37 cellular contexts compared by ENCODE assay signal in the genomic region with DNA sequence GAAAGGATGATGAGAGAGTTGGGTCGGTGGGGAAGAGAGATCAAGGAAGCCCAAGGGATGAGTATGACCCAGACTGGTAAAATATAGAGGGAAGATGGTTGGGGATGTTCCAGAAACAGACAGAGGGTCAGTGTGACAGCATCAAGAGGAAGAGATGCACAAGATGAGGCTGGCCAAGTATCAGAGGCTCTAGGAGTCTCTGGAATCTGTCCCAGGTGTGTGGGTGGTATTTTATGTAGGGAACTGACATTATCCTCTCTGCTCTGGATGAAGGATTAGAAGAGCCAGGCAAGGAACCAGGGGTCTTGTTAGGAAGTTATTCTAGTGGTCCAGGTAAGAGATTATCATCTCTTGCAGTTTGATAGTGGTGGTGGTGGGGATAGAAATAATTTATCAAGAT. TPM values are rescaled to one million over a fixed set of nuclear protein-coding genes. Genes with fewer than 3 reads are reported as not detected.
"Had no signal": no experiment of that assay in that cellular context is flagged by ENCODE, and none has a peak within 500 bp of the region (broad histone marks: within the 10 kb centered on the region; RNA-seq: fewer than 3 reads in every experiment).

No MANE protein-coding gene starts in this region.

- H3K36me3 ChIP-seq: ascending aorta, brain microvascular endothelial cell, breast epithelium, WERI-Rb-1 had no signal

- H3K36me3 Mint-ChIP-seq: activated CD8-positive, alpha-beta memory T cell treated with anti-CD3 and anti-CD28 coated beads, Interleukin-2, amount 10 ng/mL, durations not matched to agents 7 days and 5 days; activated naive CD4-positive, alpha-beta T cell treated with anti-CD3 and anti-CD28 coated beads, Interleukin-2, amount 10 ng/mL, durations not matched to agents 7 days and 5 days; activated naive CD4-positive, alpha-beta T cell treated with anti-CD3 and anti-CD28 coated beads, Interleukin-2, amount 50 U/mL, for 24 hours; activated naive CD8-positive, alpha-beta T cell; activated naive CD8-positive, alpha-beta T cell treated with anti-CD3 and anti-CD28 coated beads, Interleukin-2, amount 10 ng/mL, durations not matched to agents 7 days and 5 days; WTC11 had no signal

- H3K9me3 ChIP-seq: ascending aorta, breast epithelium had no signal

- H3K4me1 Mint-ChIP-seq: activated CD4-positive, alpha-beta memory T cell treated with anti-CD3 and anti-CD28 coated beads, Interleukin-2, amount 10 ng/mL, durations not matched to agents 7 days and 5 days; activated CD4-positive, alpha-beta T cell treated with anti-CD3 and anti-CD28 coated beads for 36 hours; activated CD4-positive, alpha-beta T cell treated with anti-CD3 and anti-CD28 coated beads, Interleukin-2, amount 10 ng/mL, durations not matched to agents 7 days and 5 days; activated CD8-positive, alpha-beta memory T cell treated with anti-CD3 and anti-CD28 coated beads, Interleukin-2, amount 10 ng/mL, durations not matched to agents 7 days and 5 days; activated naive CD4-positive, alpha-beta T cell treated with anti-CD3 and anti-CD28 coated beads, Interleukin-2, amount 10 ng/mL, durations not matched to agents 7 days and 5 days; activated naive CD8-positive, alpha-beta T cell treated with anti-CD3 and anti-CD28 coated beads, Interleukin-2, amount 10 ng/mL, durations not matched to agents 7 days and 5 days; activated naive CD8-positive, alpha-beta T cell treated with anti-CD3 and anti-CD28 coated beads, Interleukin-2, amount 50 U/mL, for 24 hours had no signal

- H3K4me3 Mint-ChIP-seq: activated CD4-positive, alpha-beta memory T cell treated with anti-CD3 and anti-CD28 coated beads, Interleukin-2, amount 10 ng/mL, durations not matched to agents 7 days and 5 days; activated CD4-positive, alpha-beta T cell treated with anti-CD3 and anti-CD28 coated beads for 36 hours; activated CD4-positive, alpha-beta T cell treated with anti-CD3 and anti-CD28 coated beads, Interleukin-2, amount 10 ng/mL, durations not matched to agents 7 days and 5 days; activated CD8-positive, alpha-beta memory T cell treated with anti-CD3 and anti-CD28 coated beads, Interleukin-2, amount 10 ng/mL, durations not matched to agents 7 days and 5 days; activated CD8-positive, alpha-beta T cell treated with anti-CD3 and anti-CD28 coated beads, Interleukin-2, amount 10 ng/mL, durations not matched to agents 7 days and 5 days; activated naive CD4-positive, alpha-beta T cell treated with anti-CD3 and anti-CD28 coated beads, Interleukin-2, amount 10 ng/mL, durations not matched to agents 7 days and 5 days; activated naive CD4-positive, alpha-beta T cell treated with anti-CD3 and anti-CD28 coated beads, Interleukin-2, amount 50 U/mL, for 24 hours; activated naive CD8-positive, alpha-beta T cell; activated naive CD8-positive, alpha-beta T cell treated with anti-CD3 and anti-CD28 coated beads, Interleukin-2, amount 10 ng/mL, durations not matched to agents 7 days and 5 days; activated naive CD8-positive, alpha-beta T cell treated with anti-CD3 and anti-CD28 coated beads, Interleukin-2, amount 50 U/mL, for 24 hours; activated T-cell treated with anti-CD3 and anti-CD28 coated beads, Interleukin-2, amount 50 U/mL, for 24 hours; T-helper 1 cell treated with Interleukin-12 subunit alpha and Interleukin-12 subunit beta and Interleukin-4 antibody, amounts not matched to agents 30 μg/mL and 1 μg/mL, for 36 hours; T-helper 2 cell treated with Interferon-gamma antibody and Interleukin-4, amounts not matched to agents 5 μg/mL and 100 μg/mL, for 36 hours; WTC11 had no signal

- H3K27ac ChIP-seq: ascending aorta, brain microvascular endothelial cell, breast epithelium, WERI-Rb-1 had no signal

- H3K9me3 Mint-ChIP-seq: activated CD4-positive, alpha-beta memory T cell treated with anti-CD3 and anti-CD28 coated beads, Interleukin-2, amount 10 ng/mL, durations not matched to agents 7 days and 5 days; activated CD4-positive, alpha-beta T cell treated with anti-CD3 and anti-CD28 coated beads, Interleukin-2, amount 10 ng/mL, durations not matched to agents 7 days and 5 days; activated naive CD4-positive, alpha-beta T cell treated with anti-CD3 and anti-CD28 coated beads, Interleukin-2, amount 10 ng/mL, durations not matched to agents 7 days and 5 days; activated naive CD4-positive, alpha-beta T cell treated with anti-CD3 and anti-CD28 coated beads, Interleukin-2, amount 50 U/mL, for 24 hours; activated naive CD8-positive, alpha-beta T cell treated with anti-CD3 and anti-CD28 coated beads, Interleukin-2, amount 10 ng/mL, durations not matched to agents 7 days and 5 days; activated T-helper 2 cell treated with anti-CD3 and anti-CD28 coated beads, Interferon-gamma antibody, Interleukin-2, Interleukin-4, amounts not matched to agents 10 μg/mL and 5 μg/mL and 100 μg/mL, durations not matched to agents 14 hours and 24 hours and 36 hours; T-helper 1 cell treated with Interleukin-12 subunit alpha and Interleukin-12 subunit beta and Interleukin-4 antibody, amounts not matched to agents 30 μg/mL and 1 μg/mL, for 36 hours; T-helper 2 cell treated with Interferon-gamma antibody and Interleukin-4, amounts not matched to agents 5 μg/mL and 100 μg/mL, for 36 hours; WTC11 had no signal

- H3K4me1 ChIP-seq: ascending aorta, breast epithelium had no signal

- H3K4me3 ChIP-seq: ascending aorta, breast epithelium had no signal

- H3K27me3 ChIP-seq: ascending aorta had no signal

- ATAC-seq: activated CD4-positive, alpha-beta T cell treated with anti-CD3 and anti-CD28 coated beads for 36 hours; activated CD4-positive, CD25-positive, alpha-beta regulatory T cell treated with anti-CD3 and anti-CD28 coated beads, Interleukin-2, amount 50 U/mL, for 24 hours; activated CD8-positive, alpha-beta memory T cell treated with anti-CD3 and anti-CD28 coated beads, Interleukin-2, amount 10 ng/mL, durations not matched to agents 7 days and 5 days; activated CD8-positive, alpha-beta T cell treated with anti-CD3 and anti-CD28 coated beads, Interleukin-2, amount 10 ng/mL, durations not matched to agents 7 days and 5 days; activated naive CD8-positive, alpha-beta T cell treated with anti-CD3 and anti-CD28 coated beads, Interleukin-2, amount 50 U/mL, for 24 hours; WTC11 had no signal

- DNase-seq: activated CD4-positive, alpha-beta memory T cell treated with anti-CD3 and anti-CD28 coated beads, Interleukin-2, amount 10 ng/mL, durations not matched to agents 7 days and 5 days; activated CD4-positive, alpha-beta T cell treated with anti-CD3 and anti-CD28 coated beads for 1 hour; activated CD4-positive, alpha-beta T cell treated with anti-CD3 and anti-CD28 coated beads for 36 hours; activated CD4-positive, alpha-beta T cell treated with anti-CD3 and anti-CD28 coated beads for 48 hours; activated CD4-positive, alpha-beta T cell treated with anti-CD3 and anti-CD28 coated beads, Interleukin-2, amount 10 ng/mL, durations not matched to agents 7 days and 5 days; activated CD4-positive, alpha-beta T cell treated with anti-CD3 and anti-CD28 coated beads, Interleukin-2, amount 50 U/mL, for 48 hours; activated CD4-positive, CD25-positive, alpha-beta regulatory T cell; activated CD8-positive, alpha-beta memory T cell treated with anti-CD3 and anti-CD28 coated beads for 24 hours; activated CD8-positive, alpha-beta memory T cell treated with anti-CD3 and anti-CD28 coated beads, Interleukin-2, amount 10 ng/mL, durations not matched to agents 7 days and 5 days; activated CD8-positive, alpha-beta memory T cell treated with anti-CD3 and anti-CD28 coated beads, Interleukin-2, amount 50 U/mL, for 48 hours; activated CD8-positive, alpha-beta T cell treated with anti-CD3 and anti-CD28 coated beads, Interleukin-2, amount 10 ng/mL, durations not matched to agents 7 days and 5 days; activated effector memory CD4-positive, alpha-beta T cell treated with Interleukin-2 at 50 U/mL for 16 hours; activated gamma-delta T cell; activated naive CD4-positive, alpha-beta T cell treated with anti-CD3 and anti-CD28 coated beads, Interleukin-2, amount 10 ng/mL, durations not matched to agents 7 days and 5 days; activated naive CD4-positive, alpha-beta T cell treated with Interleukin-2 at 50 U/mL for 16 hours; activated naive CD8-positive, alpha-beta T cell treated with anti-CD3 and anti-CD28 coated beads, Interleukin-2, amount 10 ng/mL, durations not matched to agents 7 days and 5 days; activated naive CD8-positive, alpha-beta T cell treated with anti-CD3 and anti-CD28 coated beads, Interleukin-2, amount 50 U/mL, for 24 hours; activated T-cell treated with anti-CD3 and anti-CD28 coated beads, Interleukin-2, amount 50 U/mL, for 24 hours; activated T-cell treated with anti-CD3 and anti-CD28 coated beads, Interleukin-2, amount 50 U/mL, for 48 hours; amygdala; brain microvascular endothelial cell; central memory CD4-positive, alpha-beta T cell; cerebellar nuclear complex; T-helper 1 cell; T-helper 2 cell; T-helper 9 cell; WERI-Rb-1 had no signal

- H3K27ac Mint-ChIP-seq: activated CD4-positive, alpha-beta memory T cell treated with anti-CD3 and anti-CD28 coated beads, Interleukin-2, amount 10 ng/mL, durations not matched to agents 7 days and 5 days; activated CD4-positive, alpha-beta T cell treated with anti-CD3 and anti-CD28 coated beads for 36 hours; activated CD4-positive, alpha-beta T cell treated with anti-CD3 and anti-CD28 coated beads, Interleukin-2, amount 10 ng/mL, durations not matched to agents 7 days and 5 days; activated CD8-positive, alpha-beta memory T cell treated with anti-CD3 and anti-CD28 coated beads, Interleukin-2, amount 10 ng/mL, durations not matched to agents 7 days and 5 days; activated CD8-positive, alpha-beta T cell treated with anti-CD3 and anti-CD28 coated beads, Interleukin-2, amount 10 ng/mL, durations not matched to agents 7 days and 5 days; activated naive CD4-positive, alpha-beta T cell treated with anti-CD3 and anti-CD28 coated beads, Interleukin-2, amount 10 ng/mL, durations not matched to agents 7 days and 5 days; activated naive CD4-positive, alpha-beta T cell treated with anti-CD3 and anti-CD28 coated beads, Interleukin-2, amount 50 U/mL, for 24 hours; activated naive CD8-positive, alpha-beta T cell; activated naive CD8-positive, alpha-beta T cell treated with anti-CD3 and anti-CD28 coated beads, Interleukin-2, amount 10 ng/mL, durations not matched to agents 7 days and 5 days; activated naive CD8-positive, alpha-beta T cell treated with anti-CD3 and anti-CD28 coated beads, Interleukin-2, amount 50 U/mL, for 24 hours; activated T-cell treated with anti-CD3 and anti-CD28 coated beads, Interleukin-2, amount 50 U/mL, for 24 hours; activated T-helper 2 cell treated with anti-CD3 and anti-CD28 coated beads, Interferon-gamma antibody, Interleukin-2, Interleukin-4, amounts not matched to agents 10 μg/mL and 5 μg/mL and 100 μg/mL, durations not matched to agents 14 hours and 24 hours and 36 hours; T-helper 1 cell treated with Interleukin-12 subunit alpha and Interleukin-12 subunit beta and Interleukin-4 antibody, amounts not matched to agents 30 μg/mL and 1 μg/mL, for 36 hours; T-helper 2 cell treated with Interferon-gamma antibody and Interleukin-4, amounts not matched to agents 5 μg/mL and 100 μg/mL, for 36 hours; WTC11 had no signal

RNA-seq across cellular contexts. Expression of gene PAK5, which starts 3.6 kb away (rescaled TPM):
- total RNA-seq: activated CD4-positive, alpha-beta memory T cell treated with anti-CD3 and anti-CD28 coated beads, Interleukin-2, amount 10 ng/mL, durations not matched to agents 7 days and 5 days; activated CD4-positive, alpha-beta T cell treated with anti-CD3 and anti-CD28 coated beads for 36 hours; activated CD4-positive, alpha-beta T cell treated with anti-CD3 and anti-CD28 coated beads, Interleukin-2, amount 10 ng/mL, durations not matched to agents 7 days and 5 days; activated CD8-positive, alpha-beta memory T cell treated with anti-CD3 and anti-CD28 coated beads, Interleukin-2, amount 10 ng/mL, durations not matched to agents 7 days and 5 days; activated CD8-positive, alpha-beta T cell treated with anti-CD3 and anti-CD28 coated beads, Interleukin-2, amount 10 ng/mL, durations not matched to agents 7 days and 5 days; activated naive CD8-positive, alpha-beta T cell treated with anti-CD3 and anti-CD28 coated beads, Interleukin-2, amount 10 ng/mL, durations not matched to agents 7 days and 5 days; activated T-helper 2 cell treated with anti-CD3 and anti-CD28 coated beads, Interferon-gamma antibody, Interleukin-2, Interleukin-4, amounts not matched to agents 10 μg/mL and 5 μg/mL and 100 μg/mL, durations not matched to agents 14 hours and 24 hours and 36 hours; ascending aorta; cardiac septum had no signal
